32 cellular contexts compared by ENCODE assay signal in genomic region chr7:135075716-135076115, GRCh38.
"Had no signal": no experiment of that assay in that cellular context is flagged by ENCODE, and none has a peak within 500 bp of the region (broad histone marks: within the 10 kb centered on the region; RNA-seq: fewer than 3 reads in every experiment).

No MANE protein-coding gene starts in this region.

- H3K27me3 Mint-ChIP-seq: activated CD4-positive, alpha-beta memory T cell treated with anti-CD3 and anti-CD28 coated beads, Interleukin-2, amount 10 ng/mL, durations not matched to agents 7 days and 5 days; activated CD8-positive, alpha-beta memory T cell treated with anti-CD3 and anti-CD28 coated beads, Interleukin-2, amount 10 ng/mL, durations not matched to agents 7 days and 5 days; activated naive CD4-positive, alpha-beta T cell treated with anti-CD3 and anti-CD28 coated beads, Interleukin-2, amount 10 ng/mL, durations not matched to agents 7 days and 5 days; activated naive CD8-positive, alpha-beta T cell; activated naive CD8-positive, alpha-beta T cell treated with anti-CD3 and anti-CD28 coated beads, Interleukin-2, amount 50 U/mL, for 24 hours; brain; T-cell had no signal

- H3K4me1 ChIP-seq: Peyer's patch had no signal

- DNase-seq: activated CD4-positive, alpha-beta memory T cell treated with anti-CD3 and anti-CD28 coated beads, Interleukin-2, amount 10 ng/mL, durations not matched to agents 7 days and 5 days; activated CD4-positive, alpha-beta T cell treated with anti-CD3 and anti-CD28 coated beads for 1 hour; activated CD4-positive, alpha-beta T cell treated with anti-CD3 and anti-CD28 coated beads for 48 hours; activated CD4-positive, CD25-positive, alpha-beta regulatory T cell; activated CD8-positive, alpha-beta memory T cell treated with anti-CD3 and anti-CD28 coated beads for 24 hours; activated CD8-positive, alpha-beta memory T cell treated with anti-CD3 and anti-CD28 coated beads, Interleukin-2, amount 10 ng/mL, durations not matched to agents 7 days and 5 days; activated CD8-positive, alpha-beta memory T cell treated with anti-CD3 and anti-CD28 coated beads, Interleukin-2, amount 50 U/mL, for 48 hours; activated effector memory CD4-positive, alpha-beta T cell treated with Interleukin-2 at 50 U/mL for 16 hours; activated naive CD4-positive, alpha-beta T cell treated with anti-CD3 and anti-CD28 coated beads, Interleukin-2, amount 10 ng/mL, durations not matched to agents 7 days and 5 days; activated naive CD8-positive, alpha-beta T cell treated with anti-CD3 and anti-CD28 coated beads, Interleukin-2, amount 50 U/mL, for 24 hours; activated T-cell treated with anti-CD3 and anti-CD28 coated beads, Interleukin-2, amount 50 U/mL, for 48 hours; anterior cingulate cortex; caudate nucleus; cerebellar nuclear complex; NCI-H1105; NCI-H1417 treated with DMSO at 0.1 percent for 48 hours; NCI-H187 treated with DMSO at 0.1 percent for 48 hours; NCI-H2081; NCI-H2171 treated with DMSO at 0.1 percent for 48 hours; NCI-H226; NCI-H524 treated with DMSO at 0.1 percent for 48 hours; PC-3; Peyer's patch; RPMI8226; SHP77 treated with DMSO at 0.1 percent for 48 hours; T-cell; T-helper 2 cell; T-helper 9 cell had no signal

- H3K36me3 ChIP-seq: Peyer's patch had no signal

- H3K27me3 ChIP-seq: Peyer's patch had no signal

- H3K4me3 ChIP-seq: Peyer's patch had no signal

- H3K36me3 Mint-ChIP-seq: activated CD8-positive, alpha-beta memory T cell treated with anti-CD3 and anti-CD28 coated beads, Interleukin-2, amount 10 ng/mL, durations not matched to agents 7 days and 5 days; activated naive CD4-positive, alpha-beta T cell treated with anti-CD3 and anti-CD28 coated beads, Interleukin-2, amount 10 ng/mL, durations not matched to agents 7 days and 5 days; activated naive CD8-positive, alpha-beta T cell; brain; T-cell had no signal

- H3K9me3 ChIP-seq: Peyer's patch had no signal

- H3K4me3 Mint-ChIP-seq: activated CD4-positive, alpha-beta memory T cell treated with anti-CD3 and anti-CD28 coated beads, Interleukin-2, amount 10 ng/mL, durations not matched to agents 7 days and 5 days; activated CD8-positive, alpha-beta memory T cell treated with anti-CD3 and anti-CD28 coated beads, Interleukin-2, amount 10 ng/mL, durations not matched to agents 7 days and 5 days; activated naive CD4-positive, alpha-beta T cell treated with anti-CD3 and anti-CD28 coated beads, Interleukin-2, amount 10 ng/mL, durations not matched to agents 7 days and 5 days; activated naive CD8-positive, alpha-beta T cell; activated naive CD8-positive, alpha-beta T cell treated with anti-CD3 and anti-CD28 coated beads, Interleukin-2, amount 50 U/mL, for 24 hours; brain; T-cell had no signal

- H3K27ac ChIP-seq: Peyer's patch, VCaP had no signal

- H3K27ac Mint-ChIP-seq: activated CD4-positive, alpha-beta memory T cell treated with anti-CD3 and anti-CD28 coated beads, Interleukin-2, amount 10 ng/mL, durations not matched to agents 7 days and 5 days; activated CD8-positive, alpha-beta memory T cell treated with anti-CD3 and anti-CD28 coated beads, Interleukin-2, amount 10 ng/mL, durations not matched to agents 7 days and 5 days; activated naive CD4-positive, alpha-beta T cell treated with anti-CD3 and anti-CD28 coated beads, Interleukin-2, amount 10 ng/mL, durations not matched to agents 7 days and 5 days; activated naive CD8-positive, alpha-beta T cell; activated naive CD8-positive, alpha-beta T cell treated with anti-CD3 and anti-CD28 coated beads, Interleukin-2, amount 50 U/mL, for 24 hours; brain; T-cell had no signal

- H3K4me1 Mint-ChIP-seq: activated CD4-positive, alpha-beta memory T cell treated with anti-CD3 and anti-CD28 coated beads, Interleukin-2, amount 10 ng/mL, durations not matched to agents 7 days and 5 days; activated CD8-positive, alpha-beta memory T cell treated with anti-CD3 and anti-CD28 coated beads, Interleukin-2, amount 10 ng/mL, durations not matched to agents 7 days and 5 days; activated naive CD4-positive, alpha-beta T cell treated with anti-CD3 and anti-CD28 coated beads, Interleukin-2, amount 10 ng/mL, durations not matched to agents 7 days and 5 days; activated naive CD8-positive, alpha-beta T cell treated with anti-CD3 and anti-CD28 coated beads, Interleukin-2, amount 50 U/mL, for 24 hours; brain; T-cell had no signal

- ATAC-seq: activated CD8-positive, alpha-beta memory T cell treated with anti-CD3 and anti-CD28 coated beads, Interleukin-2, amount 10 ng/mL, durations not matched to agents 7 days and 5 days; activated naive CD8-positive, alpha-beta T cell treated with anti-CD3 and anti-CD28 coated beads, Interleukin-2, amount 50 U/mL, for 24 hours; PC-3; SK-N-SH treated with all-trans-retinoic acid at 6 μM for 48 hours; T-cell had no signal

- H3K9me3 Mint-ChIP-seq: activated naive CD4-positive, alpha-beta T cell treated with anti-CD3 and anti-CD28 coated beads, Interleukin-2, amount 10 ng/mL, durations not matched to agents 7 days and 5 days; activated naive CD8-positive, alpha-beta T cell treated with anti-CD3 and anti-CD28 coated beads, Interleukin-2, amount 50 U/mL, for 24 hours had no signal
